In the genomic region with DNA sequence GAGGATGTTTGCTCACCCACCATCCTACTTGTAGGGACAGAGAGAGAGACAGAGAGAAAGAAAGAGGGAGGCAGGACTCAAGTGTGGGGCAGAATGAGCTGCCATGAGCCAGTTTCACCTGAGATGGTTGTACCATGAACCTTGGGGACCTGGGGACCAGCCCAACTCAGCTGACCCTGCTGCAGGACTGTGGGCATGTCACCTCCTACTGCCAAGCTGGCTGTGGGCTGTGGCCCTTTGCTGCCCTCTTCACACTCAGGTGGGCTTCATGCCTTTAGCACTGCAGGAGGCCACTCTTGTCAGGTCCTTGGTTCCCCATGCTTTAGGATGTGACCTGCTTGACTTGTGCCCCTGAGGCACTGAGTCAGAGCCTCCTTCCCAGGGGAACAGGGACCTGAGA, we compare ENCODE assay signal across 18 cellular contexts.
"Had no signal": no experiment of that assay in that cellular context is flagged by ENCODE, and none has a peak within 500 bp of the region (broad histone marks: within the 10 kb centered on the region; RNA-seq: fewer than 3 reads in every experiment).

No MANE protein-coding gene starts in this region.

- H3K4me1 Mint-ChIP-seq: central memory CD8-positive, alpha-beta T cell; nephron; neural progenitor cell; stimulated activated naive B cell treated with anti-CD40 and anti-IgM and Interleukin-4, amounts not matched to agents 10 μg/mL and 1 μg/mL and 100 μg/mL, for 72 hours had no signal

- H3K4me3 ChIP-seq: colonic mucosa, lower lobe of right lung, neural progenitor cell, psoas muscle, sigmoid colon, stomach, thyroid gland had no signal

- H3K36me3 ChIP-seq: colonic mucosa, lower lobe of right lung, neural progenitor cell, sigmoid colon, stomach, thyroid gland had no signal

- DNase-seq: colonic mucosa; effector memory CD4-positive, alpha-beta T cell; erythroblast; left ventricle myocardium superior; lower lobe of right lung; nucleus accumbens; psoas muscle; right cardiac atrium; sigmoid colon; stimulated activated CD4-positive, alpha-beta T cell treated with anti-CD3 and anti-CD28 coated beads, Interleukin-4, amount 100 ng/mL, for 4 hours; stimulated activated naive B cell treated with anti-CD40 and anti-IgM and Interleukin-4, amounts not matched to agents 10 μg/mL and 1 μg/mL and 100 μg/mL, for 72 hours; stomach; thyroid gland; trophoblast cell had no signal

- ATAC-seq: left ventricle myocardium superior; lower lobe of right lung; psoas muscle; right cardiac atrium; stimulated activated naive B cell treated with anti-CD40 and anti-IgM and Interleukin-4, amounts not matched to agents 10 μg/mL and 1 μg/mL and 100 μg/mL, for 72 hours had no signal

- H3K4me3 Mint-ChIP-seq: central memory CD8-positive, alpha-beta T cell; dendritic cell treated with granulocyte-macrophage colony-stimulating factor and Interleukin-4, amounts not matched to agents 40 ng/mL and 50 ng/mL, for 4 days; nephron; neural progenitor cell; stimulated activated naive B cell treated with anti-CD40 and anti-IgM and Interleukin-4, amounts not matched to agents 10 μg/mL and 1 μg/mL and 100 μg/mL, for 72 hours had no signal

- H3K9me3 Mint-ChIP-seq: central memory CD8-positive, alpha-beta T cell; dendritic cell treated with granulocyte-macrophage colony-stimulating factor and Interleukin-4, amounts not matched to agents 40 ng/mL and 50 ng/mL, for 4 days; neural progenitor cell had no signal

- H3K9me3 ChIP-seq: colonic mucosa, lower lobe of right lung, psoas muscle, sigmoid colon, stomach, thyroid gland had no signal

- H3K4me1 ChIP-seq: colonic mucosa, lower lobe of right lung, neural progenitor cell, psoas muscle, sigmoid colon, stomach, thyroid gland had no signal

- H3K27ac Mint-ChIP-seq: dendritic cell treated with granulocyte-macrophage colony-stimulating factor and Interleukin-4, amounts not matched to agents 40 ng/mL and 50 ng/mL, for 4 days; nephron; neural progenitor cell; stimulated activated naive B cell treated with anti-CD40 and anti-IgM and Interleukin-4, amounts not matched to agents 10 μg/mL and 1 μg/mL and 100 μg/mL, for 72 hours had no signal

- H3K27me3 ChIP-seq: colonic mucosa, neural progenitor cell, thyroid gland had no signal

- H3K27ac ChIP-seq: colonic mucosa, lower lobe of right lung, neural progenitor cell, psoas muscle, sigmoid colon, stomach, thyroid gland had no signal

- H3K36me3 Mint-ChIP-seq: neural progenitor cell; stimulated activated naive B cell treated with anti-CD40 and anti-IgM and Interleukin-4, amounts not matched to agents 10 μg/mL and 1 μg/mL and 100 μg/mL, for 72 hours had no signal
